In genomic region chr5:67241326-67241725, GRCh38 we compare ENCODE assay signal across 26 cellular contexts. TPM values are rescaled to one million over a fixed set of nuclear protein-coding genes. Genes with fewer than 3 reads are reported as not detected.
"Had no signal": no experiment of that assay in that cellular context is flagged by ENCODE, and none has a peak within 500 bp of the region (broad histone marks: within the 10 kb centered on the region; RNA-seq: fewer than 3 reads in every experiment).

No MANE protein-coding gene starts in this region.

- H3K4me3 ChIP-seq: colonic mucosa, esophagus muscularis mucosa, lower lobe of right lung, neural progenitor cell, prostate gland, suprapubic skin, vagina had no signal

- H3K4me1 ChIP-seq: colonic mucosa, prostate gland had no signal

- H3K27me3 ChIP-seq: colonic mucosa, esophagus muscularis mucosa, neural progenitor cell, suprapubic skin, vagina had no signal

- H2AFZ ChIP-seq: neural progenitor cell had no signal

- H3K36me3 ChIP-seq: colonic mucosa, esophagus muscularis mucosa, lower lobe of right lung, neural progenitor cell, prostate gland, suprapubic skin, vagina had no signal

- DNase-seq: colonic mucosa; effector memory CD4-positive, alpha-beta T cell; foreskin melanocyte; left ventricle myocardium superior; lower lobe of right lung; nucleus accumbens; right cardiac atrium; small intestine; stimulated activated CD4-positive, alpha-beta T cell treated with anti-CD3 and anti-CD28 coated beads, Interleukin-15, amount 100 ng/mL, for 24 hours; stimulated activated CD4-positive, alpha-beta T cell treated with anti-CD3 and anti-CD28 coated beads, Interleukin-2, amount 100 ng/mL, for 48 hours; stimulated activated naive B cell treated with anti-CD40 and anti-IgM and Interleukin-4, amounts not matched to agents 10 μg/mL and 1 μg/mL and 100 μg/mL, for 72 hours; stimulated activated naive CD8-positive, alpha-beta T cell treated with anti-CD3 and anti-CD28 coated beads, Interleukin-15, amount 100 ng/mL, for 72 hours; trophoblast cell had no signal

- H3K9ac ChIP-seq: neural progenitor cell had no signal

- H3K4me2 ChIP-seq: neural progenitor cell had no signal

- H3K9me3 ChIP-seq: colonic mucosa, esophagus muscularis mucosa, lower lobe of right lung, prostate gland, suprapubic skin, vagina had no signal

- H3K27ac ChIP-seq: colonic mucosa, lower lobe of right lung, neural progenitor cell, prostate gland, suprapubic skin, vagina had no signal

- ATAC-seq: left ventricle myocardium superior; lower lobe of right lung; natural killer cell treated with Interleukin-12 subunit alpha and Interleukin-12 subunit beta and Interleukin-15 and Interleukin-18, amount 100 ng/mL, for 72 hours; right cardiac atrium; stimulated activated naive B cell treated with anti-CD40 and anti-IgM and Interleukin-4, amounts not matched to agents 10 μg/mL and 1 μg/mL and 100 μg/mL, for 72 hours; stimulated activated naive CD8-positive, alpha-beta T cell treated with anti-CD3 and anti-CD28 coated beads, Interleukin-15, amount 100 ng/mL, for 72 hours had no signal

RNA-seq across cellular contexts. Expression of gene CD180, which starts 44.7 kb away (rescaled TPM):
- total RNA-seq: chondrocyte, dermis blood vessel endothelial cell, endothelial cell of umbilical vein, epithelial cell of proximal tubule, osteocyte, renal cortical epithelial cell had no signal
- polyA plus RNA-seq: endothelial cell of umbilical vein, keratinocyte had no signal
